In genomic region chr3:135771760-135772159, GRCh38 we compare ENCODE assay signal across 27 cellular contexts.
DNase-seq lines count a peak whose midpoint lies in the region; ATAC-seq and TF ChIP-seq lines count a peak whose summit lies in the region.
"Had no signal": no experiment of that assay in that cellular context is flagged by ENCODE, and none has a peak within 500 bp of the region (broad histone marks: within the 10 kb centered on the region; RNA-seq: fewer than 3 reads in every experiment).

No MANE protein-coding gene starts in this region.

- no peaks in the 10 kb centered on the region for H4K20me1 ChIP-seq in OCI-LY7 (ENCODE audit: insufficient read depth, low read length)

- no peak overlapping the region for H3K4me2 ChIP-seq in OCI-LY7 (ENCODE audit: low read length)
- H3K4me2 ChIP-seq: SK-N-SH had no signal

- no peak for TF ChIP-seq CTCF in WTC11 (IDR thresholded peaks at IDR 0.05)
- TF ChIP-seq CTCF in OCI-LY7 (conservative IDR thresholded peaks at IDR 0.05; ENCODE audit: low read length): no peak

- H3K9me3 Mint-ChIP-seq in WTC11: peaks cover 7% of the 10 kb centered on the region
- no peaks in the 10 kb centered on the region for H3K9me3 Mint-ChIP-seq in activated T-helper 1 cell treated with anti-CD3 and anti-CD28 coated beads, Interleukin-12 subunit alpha, Interleukin-12 subunit beta, Interleukin-2, Interleukin-4 antibody, amounts not matched to agents 30 ng/mL and 10 ng/mL and 1 ng/mL, durations not matched to agents 14 hours and 24 hours and 36 hours
- H3K9me3 Mint-ChIP-seq: T-helper 1 cell treated with Interleukin-12 subunit alpha and Interleukin-12 subunit beta and Interleukin-4 antibody, amounts not matched to agents 30 μg/mL and 1 μg/mL, for 36 hours had no signal

- no peaks in the 10 kb centered on the region for H3K36me3 Mint-ChIP-seq in WTC11
- no peaks in the 10 kb centered on the region for H3K36me3 Mint-ChIP-seq in activated T-helper 1 cell treated with anti-CD3 and anti-CD28 coated beads, Interleukin-12 subunit alpha, Interleukin-12 subunit beta, Interleukin-2, Interleukin-4 antibody, amounts not matched to agents 30 ng/mL and 10 ng/mL and 1 ng/mL, durations not matched to agents 14 hours and 24 hours and 36 hours (ENCODE audit: low read depth)
- H3K36me3 Mint-ChIP-seq: CD14-positive monocyte; CD8-positive, alpha-beta memory T cell had no signal

- no peaks in the 10 kb centered on the region for H3K36me3 ChIP-seq in OCI-LY7 (ENCODE audit: insufficient read depth, low read length)
- H3K36me3 ChIP-seq: BE2C had no signal

- no peaks in the 10 kb centered on the region for H3K4me1 ChIP-seq in OCI-LY7 (ENCODE audit: insufficient read depth, low read length, poor library complexity, severe bottlenecking)
- H3K4me1 ChIP-seq: BE2C had no signal

- CTCF ChIA-PET in WTC11 (lab: Charles Lee) (no interaction called here), OCI-LY7 (lab: Charles Lee; ENCODE audit: unreplicated experiment) (no interaction called here)

- H3K4me3 Mint-ChIP-seq in WTC11: no peak overlapping the region
- no peak overlapping the region for H3K4me3 Mint-ChIP-seq in activated T-helper 1 cell treated with anti-CD3 and anti-CD28 coated beads, Interleukin-12 subunit alpha, Interleukin-12 subunit beta, Interleukin-2, Interleukin-4 antibody, amounts not matched to agents 30 ng/mL and 10 ng/mL and 1 ng/mL, durations not matched to agents 14 hours and 24 hours and 36 hours
- H3K4me3 Mint-ChIP-seq: CD14-positive monocyte; CD8-positive, alpha-beta memory T cell; T-helper 1 cell treated with Interleukin-12 subunit alpha and Interleukin-12 subunit beta and Interleukin-4 antibody, amounts not matched to agents 30 μg/mL and 1 μg/mL, for 36 hours had no signal

- H3K79me2 ChIP-seq in OCI-LY7 (ENCODE audit: insufficient read depth, low read depth, low read length): no peaks in the 10 kb centered on the region

- DNase-seq in DMS79 (lab: John Stamatoyannopoulos, UW) (peak; percentile 10), DMS79 treated with DMSO at 0.1 percent for 48 hours (lab: John Stamatoyannopoulos, UW) (no peak), NCI-H1417 treated with DMSO at 0.1 percent for 48 hours (lab: John Stamatoyannopoulos, UW) (peak; percentile 43), WTC11 (ENCODE audit: low spot score) (no peak), left kidney (ENCODE audit: low read depth, low spot score) (peak; percentile 73), D341Med (ENCODE audit: low spot score) (no peak), OCI-LY7 (ENCODE audit: low spot score) (no peak)
- no peak for DNase-seq in activated T-helper 1 cell treated with anti-CD3 and anti-CD28 coated beads, Interleukin-12 subunit alpha, Interleukin-12 subunit beta, Interleukin-2, Interleukin-4 antibody, amounts not matched to agents 30 ng/mL and 10 ng/mL and 1 ng/mL, durations not matched to agents 14 hours and 24 hours and 36 hours (ENCODE audit: low spot score)
- DNase-seq: ACHN; BE2C; Calu3; CD8-positive, alpha-beta memory T cell; DMS153; Kasumi-1; NCI-H1092 treated with DMSO at 0.1 percent for 48 hours; NCI-H1694; NCI-H226; NCI-H510A; NCI-H774; PC-3; SK-N-SH; SW 1271 had no signal

- POLR2A ChIA-PET in WTC11 (lab: Charles Lee): no interaction called here
- POLR2A ChIA-PET in OCI-LY7 (lab: Charles Lee): no interaction called here

- peaks cover 4% of the 10 kb centered on the region; the same call in 1 of the 2 replicates for H3K27me3 Mint-ChIP-seq in WTC11 (ENCODE audit: low read depth)
- no peaks in the 10 kb centered on the region for H3K27me3 Mint-ChIP-seq in activated T-helper 1 cell treated with anti-CD3 and anti-CD28 coated beads, Interleukin-12 subunit alpha, Interleukin-12 subunit beta, Interleukin-2, Interleukin-4 antibody, amounts not matched to agents 30 ng/mL and 10 ng/mL and 1 ng/mL, durations not matched to agents 14 hours and 24 hours and 36 hours (ENCODE audit: insufficient read depth)

- intact Hi-C loops in OCI-LY7 (cut with micrococcal nuclease; ENCODE audit: unreplicated experiment): no loop called here
- intact Hi-C loops in activated T-helper 1 cell treated with anti-CD3 and anti-CD28 coated beads, Interleukin-12 subunit alpha, Interleukin-12 subunit beta, Interleukin-2, Interleukin-4 antibody, amounts not matched to agents 30 ng/mL and 10 ng/mL and 1 ng/mL, durations not matched to agents 14 hours and 24 hours and 36 hours (cut with micrococcal nuclease): no loop called here

- H3K9me3 ChIP-seq in OCI-LY7 (ENCODE audit: low read length): no peaks in the 10 kb centered on the region
- H3K9me3 ChIP-seq: BE2C, SK-N-SH had no signal

- H3K4me1 Mint-ChIP-seq in WTC11: 0 out of 2 replicates have a peak, but pooled peaks cover 3% of the 10 kb centered on the region
- no peaks in the 10 kb centered on the region for H3K4me1 Mint-ChIP-seq in activated T-helper 1 cell treated with anti-CD3 and anti-CD28 coated beads, Interleukin-12 subunit alpha, Interleukin-12 subunit beta, Interleukin-2, Interleukin-4 antibody, amounts not matched to agents 30 ng/mL and 10 ng/mL and 1 ng/mL, durations not matched to agents 14 hours and 24 hours and 36 hours (ENCODE audit: low read depth)
- H3K4me1 Mint-ChIP-seq: CD14-positive monocyte; CD8-positive, alpha-beta memory T cell had no signal

- no peak overlapping the region for H3K4me3 ChIP-seq in OCI-LY7 (ENCODE audit: low read depth, low read length, poor library complexity, severe bottlenecking)
- H3K4me3 ChIP-seq: GM12878 had no signal

- no peak overlapping the region for H3K27ac Mint-ChIP-seq in WTC11
- no peak overlapping the region for H3K27ac Mint-ChIP-seq in activated T-helper 1 cell treated with anti-CD3 and anti-CD28 coated beads, Interleukin-12 subunit alpha, Interleukin-12 subunit beta, Interleukin-2, Interleukin-4 antibody, amounts not matched to agents 30 ng/mL and 10 ng/mL and 1 ng/mL, durations not matched to agents 14 hours and 24 hours and 36 hours
- H3K27ac Mint-ChIP-seq: CD14-positive monocyte; T-helper 1 cell treated with Interleukin-12 subunit alpha and Interleukin-12 subunit beta and Interleukin-4 antibody, amounts not matched to agents 30 μg/mL and 1 μg/mL, for 36 hours had no signal

- no peaks in the 10 kb centered on the region for H3K9me2 ChIP-seq in OCI-LY7 (ENCODE audit: insufficient read depth, low read length)
- H3K9me2 ChIP-seq: SK-N-SH had no signal

- BruUV-seq in OCI-LY7 (replicated peaks; lab: Mats Ljungman, UMichigan): no TSS peak

- H3K27ac ChIP-seq in OCI-LY7 (ENCODE audit: low read depth, low read length, poor library complexity, severe bottlenecking): no peak overlapping the region
- H3K27ac ChIP-seq: 22Rv1 had no signal

- ATAC-seq in WTC11: peak; percentile 50
- ATAC-seq: GM12878, HepG2, PC-3 had no signal

- no peak overlapping the region for H2AFZ ChIP-seq in OCI-LY7 (ENCODE audit: low read length)

TF ChIP-seq in WTC11, 78 proteins besides CTCF, POLR2A, EP300 and RAD21:
- no peak for TF ChIP-seq ATF2 (CRISPR knock-in tag; IDR thresholded peaks at IDR 0.05; ENCODE audit: borderline replicate concordance, low read depth)

Comparison
In these comparisons a context has a peak if more than half of its experiments do, and no peak if none do; other contexts are left out.
1. DNase-seq: peak in DMS79 (single experiment), NCI-H1417 treated with DMSO at 0.1 percent for 48 hours (single experiment) and left kidney (single experiment); none in DMS79 treated with DMSO at 0.1 percent for 48 hours (single experiment), WTC11 (single experiment), D341Med (single experiment), OCI-LY7 (single experiment) and activated T-helper 1 cell treated with anti-CD3 and anti-CD28 coated beads, Interleukin-12 subunit alpha, Interleukin-12 subunit beta, Interleukin-2, Interleukin-4 antibody, amounts not matched to agents 30 ng/mL and 10 ng/mL and 1 ng/mL, durations not matched to agents 14 hours and 24 hours and 36 hours (single experiment).